10 cellular contexts compared by ENCODE assay signal in the genomic region with DNA sequence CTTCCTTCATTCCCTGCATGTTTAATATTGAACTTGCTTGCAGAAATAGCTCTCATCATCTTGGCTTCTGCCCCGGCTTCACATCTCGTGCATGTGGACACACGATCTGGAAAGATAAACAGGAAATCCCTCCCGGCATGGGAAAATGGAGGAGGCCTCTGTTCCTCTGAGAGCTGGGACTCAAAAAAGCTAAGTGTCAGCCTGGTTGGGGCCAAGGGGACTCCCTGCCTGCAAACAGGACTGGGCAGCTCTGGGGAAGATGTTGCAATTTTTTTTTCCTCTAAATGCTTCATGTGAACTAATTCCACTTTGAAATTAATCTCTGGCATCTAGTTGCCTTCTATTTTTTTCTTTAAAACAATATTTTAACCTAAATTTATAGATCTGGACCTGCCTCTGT. TPM values are rescaled to one million over a fixed set of nuclear protein-coding genes. Genes with fewer than 3 reads are reported as not detected.
DNase-seq lines count a peak whose midpoint lies in the region; ATAC-seq and TF ChIP-seq lines count a peak whose summit lies in the region.
"Had no signal": no experiment of that assay in that cellular context is flagged by ENCODE, and none has a peak within 500 bp of the region (broad histone marks: within the 10 kb centered on the region; RNA-seq: fewer than 3 reads in every experiment).

No MANE protein-coding gene starts in this region.

- H3K27me3 ChIP-seq in colonic mucosa (no peaks in the 10 kb centered on the region), mesenchymal stem cell (ENCODE audit: control insufficient read depth in 1 of 2, insufficient read depth in 1 of 2, low read length in 2 of 2) (peaks cover 0 to 3% of the 10 kb centered on the region in 2 experiments), BE2C (no peaks in the 10 kb centered on the region)

- no peak for ATAC-seq in GM21717 (IDR thresholded peaks at IDR 0.05; ENCODE audit: unreplicated experiment)

- no peak overlapping the region for H3K4ac ChIP-seq in mesenchymal stem cell (ENCODE audit: low read depth in 1 of 2, low read length in 2 of 2)

- no peak overlapping the region for H2AK5ac ChIP-seq in mesenchymal stem cell (ENCODE audit: low read length, severe bottlenecking)

- intact Hi-C loops in colonic mucosa (cut with DNase I) = no loop called here

- peak overlapping the region; percentile 38 for H3K4me2 ChIP-seq in mesenchymal stem cell (ENCODE audit: low read length, poor library complexity, severe bottlenecking)

- H3K18ac ChIP-seq in mesenchymal stem cell (ENCODE audit: low read depth in 1 of 2, low read length in 2 of 2) = no peak overlapping the region

- no peak overlapping the region for H2BK120ac ChIP-seq in mesenchymal stem cell (ENCODE audit: low read depth, low read length)

- H3K36me3 ChIP-seq in colonic mucosa (no peaks in the 10 kb centered on the region), mesenchymal stem cell (ENCODE audit: control insufficient read depth in 1 of 2, insufficient read depth in 2 of 2, low read depth in 1 of 2, low read length in 2 of 2) (no peaks in the 10 kb centered on the region), BE2C (no peaks in the 10 kb centered on the region)

- H3K9me3 ChIP-seq in colonic mucosa (no peaks in the 10 kb centered on the region), mesenchymal stem cell (ENCODE audit: control insufficient read depth, low read length) (no peaks in the 10 kb centered on the region), BE2C (no peaks in the 10 kb centered on the region)

- H3K9ac ChIP-seq in colonic mucosa (ENCODE audit: low read depth in 2 of 2, low read length in 2 of 2) = no peak overlapping the region
- peak overlapping the region; percentile 52 for H3K9ac ChIP-seq in mesenchymal stem cell (ENCODE audit: low read length)

- H2BK5ac ChIP-seq in mesenchymal stem cell (ENCODE audit: low read depth, low read length, poor library complexity, severe bottlenecking) = no peak overlapping the region

- H3K4me1 ChIP-seq in colonic mucosa = peaks cover 18% of the 10 kb centered on the region
- peaks cover 13% of the 10 kb centered on the region for H3K4me1 ChIP-seq in mesenchymal stem cell (ENCODE audit: control insufficient read depth, insufficient read depth, low read depth, low read length)
- H3K4me1 ChIP-seq in BE2C = peaks cover 5% of the 10 kb centered on the region; the same call in 1 of the 2 replicates

- H2AFZ ChIP-seq in mesenchymal stem cell (ENCODE audit: low read depth, low read length) = no peak overlapping the region

- H2BK12ac ChIP-seq in mesenchymal stem cell (ENCODE audit: low read length in 2 of 2) = no peak overlapping the region

- no peak overlapping the region for H4K8ac ChIP-seq in mesenchymal stem cell (ENCODE audit: low read length)

- DNase-seq in AG09319 (ENCODE audit: extremely low read depth, low read depth) (peak; percentile 78), NCI-H146 (lab: John Stamatoyannopoulos, UW) (peak; percentile 85), colonic mucosa (peak; percentile 76), mesenchymal stem cell (peak; percentile 98), BE2C (no peak), RPMI8226 (no peak)
- no peak for DNase-seq in stimulated activated CD4-positive, alpha-beta T cell treated with anti-CD3 and anti-CD28 coated beads, Interleukin-2, amount 100 ng/mL, for 48 hours
- DNase-seq: DND-41 had no signal

- no peak overlapping the region for H3K23ac ChIP-seq in mesenchymal stem cell (ENCODE audit: low read length in 2 of 2)

- H3K79me1 ChIP-seq in mesenchymal stem cell (replicated peaks; ENCODE audit: low read length, poor library complexity, severe bottlenecking) = no peaks in the 10 kb centered on the region

- H3K4me3 ChIP-seq in colonic mucosa (no peak overlapping the region), mesenchymal stem cell (ENCODE audit: insufficient read depth in 1 of 2, low read depth in 1 of 2, low read length in 2 of 2) (peak overlapping the region in 1 of 2 experiments; percentile 23), BE2C (ENCODE audit: low read depth, low read length) (no peak overlapping the region)

- no peak overlapping the region for H4K91ac ChIP-seq in mesenchymal stem cell (ENCODE audit: low read length)

- WGBS in mesenchymal stem cell = 0% methylated on average over 4 of the region's 4 CpGs

- no peak for TF ChIP-seq CTCF in AG09319 (IDR thresholded peaks at IDR 0.05; ENCODE audit: low read depth, low read length)
- TF ChIP-seq CTCF in colonic mucosa (IDR thresholded peaks at IDR 0.05) = no peak
- TF ChIP-seq CTCF in BE2C (IDR thresholded peaks at IDR 0.05; ENCODE audit: low read depth, low read length) = no peak

- H3K27ac ChIP-seq in colonic mucosa (no peak overlapping the region), mesenchymal stem cell (ENCODE audit: low read length, poor library complexity, severe bottlenecking) (no peak overlapping the region)
- H3K27ac ChIP-seq: HL-60 had no signal

- H2BK15ac ChIP-seq in mesenchymal stem cell (ENCODE audit: low read depth, poor library complexity, severe bottlenecking) = no peak overlapping the region

- no peak overlapping the region for H3K14ac ChIP-seq in mesenchymal stem cell (ENCODE audit: low read length in 2 of 2)

RNA-seq across cellular contexts. Expression of gene ITPRIPL2, which starts 24.8 kb away (rescaled TPM):
- total RNA-seq in colonic mucosa = 10 to 100 TPM; 34.9 to 36.2 TPM
- polyA plus RNA-seq in mesenchymal stem cell (2013, experiment 1 of 2) = 33.8 TPM
- polyA plus RNA-seq in mesenchymal stem cell (2013, experiment 2 of 2) = 33.2 TPM
- 1.4 TPM for polyA plus RNA-seq in BE2C (2012; ENCODE audit: insufficient read depth, insufficient read length, low read depth)

RNA-seq across cellular contexts. Expression of gene SYT17, which starts 29.4 kb away (rescaled TPM):
- total RNA-seq in colonic mucosa = 1 to 10 TPM; 5.1 to 5.5 TPM
- polyA plus RNA-seq in mesenchymal stem cell (2013, experiment 1 of 2) = 5.4 TPM
- 5.0 TPM for polyA plus RNA-seq in mesenchymal stem cell (2013, experiment 2 of 2)
- 1.5 TPM for polyA plus RNA-seq in BE2C (2012; ENCODE audit: insufficient read depth, insufficient read length, low read depth)

Comparison
In these comparisons a context has a peak if more than half of its experiments do, and no peak if none do; other contexts are left out.
1. DNase-seq: peak in AG09319 (single experiment), NCI-H146 (single experiment), colonic mucosa (single experiment) and mesenchymal stem cell (single experiment); none in BE2C (single experiment), stimulated activated CD4-positive, alpha-beta T cell treated with anti-CD3 and anti-CD28 coated beads, Interleukin-2, amount 100 ng/mL, for 48 hours (0 of 2) and RPMI8226 (single experiment).